In genomic region chr5:16018970-16019369, GRCh38 we compare ENCODE assay signal across 21 cellular contexts.
A peak's percentile ranks its signal among the peaks of the same experiment; 100 is the strongest.
DNase-seq lines count a peak whose midpoint lies in the region; ATAC-seq, FAIRE-seq and TF ChIP-seq lines count a peak whose summit lies in the region.
"Had no signal": no experiment of that assay in that cellular context is flagged by ENCODE, and none has a peak within 500 bp of the region (broad histone marks: within the 10 kb centered on the region; RNA-seq: fewer than 3 reads in every experiment).

No MANE protein-coding gene starts in this region.

- ATAC-seq in DND-41 (ENCODE audit: insufficient read depth, low read depth) = peak; percentile 73
- ATAC-seq: A549; CD8-positive, alpha-beta T cell; GM12878 had no signal

- H3K79me2 ChIP-seq in DND-41 (ENCODE audit: insufficient read depth, low read length) = no peaks in the 10 kb centered on the region

- no peaks in the 10 kb centered on the region for H3K36me3 ChIP-seq in DND-41 (ENCODE audit: insufficient read depth, low read length)
- no peaks in the 10 kb centered on the region for H3K36me3 ChIP-seq in WERI-Rb-1
- H3K36me3 ChIP-seq: BLaER1 treated with 17β-estradiol and CSF1 and Interleukin-3, amounts not matched to agents 10 nM and 100 nM had no signal

- no peaks in the 10 kb centered on the region for H4K20me1 ChIP-seq in DND-41 (ENCODE audit: insufficient read depth, low read length)
- H4K20me1 ChIP-seq: BLaER1 treated with 17β-estradiol and CSF1 and Interleukin-3, amounts not matched to agents 10 nM and 100 nM had no signal

- H3K4me2 ChIP-seq in DND-41 (ENCODE audit: insufficient read depth, low read length) = no peak overlapping the region
- H3K4me2 ChIP-seq: A549; BLaER1 treated with 17β-estradiol and CSF1 and Interleukin-3, amounts not matched to agents 10 nM and 100 nM had no signal

- no peak overlapping the region for H3K9ac ChIP-seq in DND-41 (ENCODE audit: low read depth, low read length)
- H3K9ac ChIP-seq: BLaER1 treated with 17β-estradiol and CSF1 and Interleukin-3, amounts not matched to agents 10 nM and 100 nM had no signal

- no peak overlapping the region for H2AFZ ChIP-seq in DND-41 (ENCODE audit: low read depth, low read length)

- no peak for FAIRE-seq in RCC 7860 (lab: Jason Lieb, UNC)
- FAIRE-seq: A549, D721Med, GM12878, GM12892, GM18507 had no signal

- H3K4me3 ChIP-seq in DND-41 (ENCODE audit: low read depth in 1 of 2, low read length in 2 of 2) (no peak overlapping the region), WERI-Rb-1 (ENCODE audit: low read depth, low read length) (no peak overlapping the region)
- H3K4me3 ChIP-seq: A549; BLaER1 treated with 17β-estradiol and CSF1 and Interleukin-3, amounts not matched to agents 10 nM and 100 nM; GM12878 had no signal

- no peak for TF ChIP-seq CTCF in DND-41 (IDR thresholded peaks at IDR 0.05; ENCODE audit: borderline replicate concordance, extremely low read depth, low read length, poor library complexity, severe bottlenecking)
- no peak for TF ChIP-seq CTCF in WERI-Rb-1 (IDR thresholded peaks at IDR 0.05; ENCODE audit: low read depth, low read length)

- DNase-seq in NCI-H748 (lab: John Stamatoyannopoulos, UW; ENCODE audit: unreplicated experiment) (peak; percentile 22), NCI-H748 treated with DMSO at 0.1 percent for 48 hours (lab: John Stamatoyannopoulos, UW) (no peak), DND-41 (peak; percentile 35), WERI-Rb-1 (peak; percentile 65), RCC 7860 (ENCODE audit: low spot score) (no peak)
- DNase-seq: AML-193; Caco-2; Calu3; CD4-positive, alpha-beta T cell; CD8-positive, alpha-beta T cell; DMS79 treated with DMSO at 0.1 percent for 48 hours; EL; GDM1 had no signal

- H3K4me1 ChIP-seq in DND-41 (ENCODE audit: insufficient read depth, low read length) = peaks cover 5% of the 10 kb centered on the region; the same call in 1 of the 2 replicates
- H3K4me1 ChIP-seq: A549; BLaER1 treated with 17β-estradiol and CSF1 and Interleukin-3, amounts not matched to agents 10 nM and 100 nM; Caco-2 had no signal

- no peaks in the 10 kb centered on the region for H3K27me3 ChIP-seq in DND-41 (ENCODE audit: insufficient read depth, low read length, poor library complexity)
- H3K27me3 ChIP-seq in WERI-Rb-1 (ENCODE audit: insufficient read depth, low read depth, severe bottlenecking) = no peaks in the 10 kb centered on the region
- H3K27me3 ChIP-seq: BLaER1 treated with 17β-estradiol and CSF1 and Interleukin-3, amounts not matched to agents 10 nM and 100 nM had no signal

- H3K27ac ChIP-seq in DND-41 (ENCODE audit: low read length) = no peak overlapping the region
- no peak overlapping the region for H3K27ac ChIP-seq in WERI-Rb-1
- H3K27ac ChIP-seq: 22Rv1; A549; BLaER1 treated with 17β-estradiol and CSF1 and Interleukin-3, amounts not matched to agents 10 nM and 100 nM; C4-2B had no signal

- H3K9me3 ChIP-seq in DND-41 (ENCODE audit: insufficient read depth, low read length, severe bottlenecking) = peaks cover 3% of the 10 kb centered on the region
- peaks cover 3% of the 10 kb centered on the region for H3K9me3 ChIP-seq in WERI-Rb-1 (ENCODE audit: severe bottlenecking)
- H3K9me3 ChIP-seq: A549, Caco-2 had no signal

Comparison
In these comparisons a context has a peak if more than half of its experiments do, and no peak if none do; other contexts are left out.
1. DNase-seq: peak in NCI-H748 (single experiment), DND-41 (single experiment) and WERI-Rb-1 (single experiment); none in NCI-H748 treated with DMSO at 0.1 percent for 48 hours (single experiment) and RCC 7860 (single experiment).